ENCODE assay signal across 21 cellular contexts in genomic region chr19:34405892-34406660, GRCh38. TPM values are rescaled to one million over a fixed set of nuclear protein-coding genes. Genes with fewer than 3 reads are reported as not detected.
DNase-seq lines count a peak whose midpoint lies in the region; ATAC-seq and TF ChIP-seq lines count a peak whose summit lies in the region.
"Had no signal": no experiment of that assay in that cellular context is flagged by ENCODE, and none has a peak within 500 bp of the region (broad histone marks: within the 10 kb centered on the region; RNA-seq: fewer than 3 reads in every experiment).

No MANE protein-coding gene starts in this region.

- H3K4me1 Mint-ChIP-seq in CD4-positive, alpha-beta T cell (ENCODE audit: low read depth) = peaks cover 30% of the 10 kb centered on the region
- H3K4me1 Mint-ChIP-seq in H9 = peaks cover 0 to 3% of the 10 kb centered on the region in 2 experiments; a peak in 1 of 4 replicates
- peaks cover 5% of the 10 kb centered on the region for H3K4me1 Mint-ChIP-seq in activated T-helper 17 cell treated with anti-CD3 and anti-CD28 coated beads, Interleukin-2, amount 50 U/mL, for 72 hours
- H3K4me1 Mint-ChIP-seq in natural killer cell treated with Interleukin-12 subunit alpha and Interleukin-12 subunit beta and Interleukin-15 and Interleukin-18, amount 100 ng/mL, for 72 hours (ENCODE audit: low read depth in 2 of 2) = peaks cover 6 to 13% of the 10 kb centered on the region in 2 donors

- peaks cover 0 to 15% of the 10 kb centered on the region in 2 donors for H3K36me3 ChIP-seq in left lung

- no peak overlapping the region for H2BK20ac ChIP-seq in H9 (ENCODE audit: low read depth, low read length, poor library complexity, severe bottlenecking)

- H4K91ac ChIP-seq in H9 (ENCODE audit: insufficient read length, low read depth, low read length) = no peak overlapping the region

- no peak for DNase-seq in CD4-positive, alpha-beta T cell
- DNase-seq in H9 (no peak), NCI-H748 (lab: John Stamatoyannopoulos, UW; ENCODE audit: unreplicated experiment) (no peak), left lung (no peak), substantia nigra (lab: John Stamatoyannopoulos, UW) (no peak), NCI-H128 (lab: John Stamatoyannopoulos, UW; ENCODE audit: unreplicated experiment) (no peak)
- DNase-seq in natural killer cell treated with Interleukin-12 subunit alpha and Interleukin-12 subunit beta and Interleukin-15 and Interleukin-18, amount 100 ng/mL, for 72 hours (ENCODE audit: low spot score) = no peak
- DNase-seq: activated B cell treated with CpG ODN at 0.5 μM for 24 hours; activated naive CD4-positive, alpha-beta T cell treated with anti-CD3 and anti-CD28 coated beads, Interleukin-2, amount 50 U/mL, for 16 hours; DMS153; MG63; NCI-H187; NCI-H345; thyroid gland had no signal

- H4K5ac ChIP-seq in H9 (ENCODE audit: insufficient read length, low read depth, low read length) = no peak overlapping the region

- no CpG with 5 or more reads among the region's 13 CpGs for WGBS in H9 (ENCODE audit: extremely low coverage, insufficient read length, low lambda C conversion rate)

- no peak overlapping the region for H3K9ac ChIP-seq in H9 (ENCODE audit: extremely low read depth, insufficient read length, low read length)

- H2AK5ac ChIP-seq in H9 (ENCODE audit: insufficient read length, low read length) = no peak overlapping the region

- H3K27me3 Mint-ChIP-seq in CD4-positive, alpha-beta T cell = no peaks in the 10 kb centered on the region
- H3K27me3 Mint-ChIP-seq in H9 (ENCODE audit: low read depth) = no peaks in the 10 kb centered on the region
- no peaks in the 10 kb centered on the region for H3K27me3 Mint-ChIP-seq in activated T-helper 17 cell treated with anti-CD3 and anti-CD28 coated beads, Interleukin-2, amount 50 U/mL, for 72 hours
- no peaks in the 10 kb centered on the region for H3K27me3 Mint-ChIP-seq in natural killer cell treated with Interleukin-12 subunit alpha and Interleukin-12 subunit beta and Interleukin-15 and Interleukin-18, amount 100 ng/mL, for 72 hours
- H3K27me3 Mint-ChIP-seq: activated B cell treated with CpG ODN at 0.5 μM for 24 hours, B cell had no signal

- H2AFZ ChIP-seq in H9 (ENCODE audit: low read length) = no peak overlapping the region

- POLR2A ChIA-PET in CD4-positive, alpha-beta T cell (lab: Charles Lee) = interaction anchor here (0.6 to 3.2 kb wide), 3 partner anchors 21 to 255 kb away, joined by 3 to 30 read pairs (median 3); partner anchors contain the start of gene UBA2

- H3K4me2 ChIP-seq in H9 (ENCODE audit: insufficient read depth, insufficient read length, low read length) = no peak overlapping the region

- no peak overlapping the region for H3T11ph ChIP-seq in H9 (ENCODE audit: low read length)

- H3K9me3 Mint-ChIP-seq in CD4-positive, alpha-beta T cell = no peaks in the 10 kb centered on the region
- no peaks in the 10 kb centered on the region; a peak in 1 of 5 replicates for H3K9me3 Mint-ChIP-seq in H9
- H3K9me3 Mint-ChIP-seq in activated T-helper 17 cell treated with anti-CD3 and anti-CD28 coated beads, Interleukin-2, amount 50 U/mL, for 72 hours = no peaks in the 10 kb centered on the region
- H3K9me3 Mint-ChIP-seq in natural killer cell treated with Interleukin-12 subunit alpha and Interleukin-12 subunit beta and Interleukin-15 and Interleukin-18, amount 100 ng/mL, for 72 hours = no peaks in the 10 kb centered on the region
- H3K9me3 Mint-ChIP-seq: activated B cell treated with CpG ODN at 0.5 μM for 24 hours; T-helper 1 cell treated with Interleukin-12 subunit alpha and Interleukin-12 subunit beta and Interleukin-4 antibody, amounts not matched to agents 30 μg/mL and 1 μg/mL, for 36 hours had no signal

- no peak overlapping the region for H3K27ac ChIP-seq in CD4-positive, alpha-beta T cell (ENCODE audit: low read depth, low read length)
- no peak overlapping the region for H3K27ac ChIP-seq in H9 (ENCODE audit: insufficient read length, low read depth, low read length)
- H3K27ac ChIP-seq in left lung = no peak overlapping the region
- H3K27ac ChIP-seq in substantia nigra (ENCODE audit: low read depth, low read length, poor library complexity, severe bottlenecking) = no peak overlapping the region
- H3K27ac ChIP-seq: esophagus muscularis mucosa, thyroid gland had no signal

- H4K8ac ChIP-seq in H9 (replicated peaks; ENCODE audit: insufficient read length, low read depth, low read length) = no peak overlapping the region

- H2BK15ac ChIP-seq in H9 (ENCODE audit: low read depth, low read length) = no peak overlapping the region

- no peak overlapping the region for H3K18ac ChIP-seq in H9 (ENCODE audit: insufficient read length, low read depth, low read length)

- H3K4ac ChIP-seq in H9 (ENCODE audit: low read depth, low read length) = no peak overlapping the region

- no peaks in the 10 kb centered on the region for H3K9me3 ChIP-seq in CD4-positive, alpha-beta T cell (ENCODE audit: control insufficient read depth, low read length)
- no peaks in the 10 kb centered on the region for H3K9me3 ChIP-seq in H9 (ENCODE audit: control insufficient read depth, low read depth, low read length)
- no peaks in the 10 kb centered on the region for H3K9me3 ChIP-seq in left lung
- H3K9me3 ChIP-seq: esophagus muscularis mucosa, HAP-1, MG63, thyroid gland had no signal

- intact Hi-C loops in CD4-positive, alpha-beta T cell (cut with DNase I, micrococcal nuclease) = loop anchor here in 1 of 2 experiments (2.0 to 10.0 kb wide), 3 partner anchors 23 to 269 kb away; partner anchors contain the start of genes SCGB2B2, UBA2 and ZNF302
- intact Hi-C loops in left lung (cut with DNase I) = no loop called here

- H3K14ac ChIP-seq in H9 (ENCODE audit: insufficient read depth, low read length) = no peak overlapping the region

- H3K4me1 ChIP-seq in H9 (ENCODE audit: insufficient read depth, low read length) (no peaks in the 10 kb centered on the region), left lung (peaks cover 0 to 17% of the 10 kb centered on the region in 2 donors)
- H3K4me1 ChIP-seq: thyroid gland had no signal

- H3K27ac Mint-ChIP-seq in CD4-positive, alpha-beta T cell = no peak overlapping the region
- no peak overlapping the region for H3K27ac Mint-ChIP-seq in H9
- H3K27ac Mint-ChIP-seq in activated T-helper 17 cell treated with anti-CD3 and anti-CD28 coated beads, Interleukin-2, amount 50 U/mL, for 72 hours = no peak overlapping the region
- no peak overlapping the region for H3K27ac Mint-ChIP-seq in natural killer cell treated with Interleukin-12 subunit alpha and Interleukin-12 subunit beta and Interleukin-15 and Interleukin-18, amount 100 ng/mL, for 72 hours
- H3K27ac Mint-ChIP-seq: activated B cell treated with CpG ODN at 0.5 μM for 24 hours; B cell; T-helper 1 cell treated with Interleukin-12 subunit alpha and Interleukin-12 subunit beta and Interleukin-4 antibody, amounts not matched to agents 30 μg/mL and 1 μg/mL, for 36 hours had no signal

- no peak overlapping the region for H2BK12ac ChIP-seq in H9 (ENCODE audit: insufficient read length, low read depth, low read length)

- no peaks in the 10 kb centered on the region for H3K27me3 ChIP-seq in CD4-positive, alpha-beta T cell (ENCODE audit: control insufficient read depth, insufficient read depth, low read length)
- H3K27me3 ChIP-seq in H9 (ENCODE audit: insufficient read depth, low read length) = no peaks in the 10 kb centered on the region
- H3K27me3 ChIP-seq in left lung = no peaks in the 10 kb centered on the region
- H3K27me3 ChIP-seq: dorsolateral prefrontal cortex, esophagus muscularis mucosa, MG63, thyroid gland had no signal

- peaks cover 2% of the 10 kb centered on the region; the same call in 1 of the 2 replicates for H3K79me2 ChIP-seq in H9 (ENCODE audit: insufficient read depth, low read length)

- no peak for TF ChIP-seq CTCF in CD4-positive, alpha-beta T cell (IDR thresholded peaks at IDR 0.05)
- no peak for TF ChIP-seq CTCF in H9 (conservative IDR thresholded peaks at IDR 0.05)
- no peak for TF ChIP-seq CTCF in left lung (IDR thresholded peaks at IDR 0.05)

- no peaks in the 10 kb centered on the region for H4K20me1 ChIP-seq in H9 (ENCODE audit: control insufficient read depth, insufficient read depth, insufficient read length)

- peaks cover 4% of the 10 kb centered on the region for H3K23me2 ChIP-seq in H9 (ENCODE audit: insufficient read length, low read depth, low read length, poor library complexity, severe bottlenecking)

- no peaks in the 10 kb centered on the region for H3K79me1 ChIP-seq in H9 (ENCODE audit: insufficient read depth, low read depth, low read length, poor library complexity, severe bottlenecking)

- H3K4me3 ChIP-seq in left lung = no peak overlapping the region
- H3K4me3 ChIP-seq: esophagus muscularis mucosa, MG63, thyroid gland had no signal

- H3K23ac ChIP-seq in H9 (ENCODE audit: insufficient read length, low read depth, low read length) = no peak overlapping the region

- H2BK5ac ChIP-seq in H9 (ENCODE audit: insufficient read length, low read length) = no peak overlapping the region

- H2BK120ac ChIP-seq in H9 (ENCODE audit: low read depth, low read length, poor library complexity, severe bottlenecking) = no peak overlapping the region

- H3K36me3 Mint-ChIP-seq in CD4-positive, alpha-beta T cell (ENCODE audit: low read depth) = peaks cover 26% of the 10 kb centered on the region
- H3K36me3 Mint-ChIP-seq in H9 (ENCODE audit: insufficient read depth in 1 of 3, low read depth in 3 of 3) = peaks cover 17 to 40% (median 23%) of the 10 kb centered on the region in 3 experiments
- peaks cover 66% of the 10 kb centered on the region for H3K36me3 Mint-ChIP-seq in activated T-helper 17 cell treated with anti-CD3 and anti-CD28 coated beads, Interleukin-2, amount 50 U/mL, for 72 hours (ENCODE audit: low read depth)
- peaks cover 13% of the 10 kb centered on the region for H3K36me3 Mint-ChIP-seq in natural killer cell treated with Interleukin-12 subunit alpha and Interleukin-12 subunit beta and Interleukin-15 and Interleukin-18, amount 100 ng/mL, for 72 hours

- no peak for ATAC-seq in CD4-positive, alpha-beta T cell (ENCODE audit: poor library complexity)
- no peak for ATAC-seq in activated T-helper 17 cell treated with anti-CD3 and anti-CD28 coated beads, Interleukin-2, amount 50 U/mL, for 72 hours (replicated peaks)
- ATAC-seq in natural killer cell treated with Interleukin-12 subunit alpha and Interleukin-12 subunit beta and Interleukin-15 and Interleukin-18, amount 100 ng/mL, for 72 hours = no peak
- ATAC-seq in left lung = no peak
- ATAC-seq: Right ventricle myocardium inferior had no signal

- CTCF ChIA-PET in CD4-positive, alpha-beta T cell (lab: Charles Lee) = interaction anchor here (1.8 kb wide), 1 partner anchor 24 kb away, joined by 6 read pairs; no protein-coding TSS in a partner anchor

- H3K4me3 Mint-ChIP-seq in CD4-positive, alpha-beta T cell = peak overlapping the region; percentile 67
- peak overlapping the region; percentile 45 to 48; a peak in 3 of 5 replicates for H3K4me3 Mint-ChIP-seq in H9
- peak overlapping the region; percentile 16 for H3K4me3 Mint-ChIP-seq in activated T-helper 17 cell treated with anti-CD3 and anti-CD28 coated beads, Interleukin-2, amount 50 U/mL, for 72 hours
- H3K4me3 Mint-ChIP-seq in natural killer cell treated with Interleukin-12 subunit alpha and Interleukin-12 subunit beta and Interleukin-15 and Interleukin-18, amount 100 ng/mL, for 72 hours = peak overlapping the region; percentile 85
- H3K4me3 Mint-ChIP-seq: B cell; T-helper 1 cell treated with Interleukin-12 subunit alpha and Interleukin-12 subunit beta and Interleukin-4 antibody, amounts not matched to agents 30 μg/mL and 1 μg/mL, for 36 hours had no signal

- H3K56ac ChIP-seq in H9 (ENCODE audit: insufficient read length, low read depth, low read length) = no peak overlapping the region

RNA-seq across cellular contexts. Expression of gene PDCD2L, which starts 1.9 kb away (rescaled TPM):
- total RNA-seq in CD4-positive, alpha-beta T cell = 1 to 10 TPM; 3.8 to 3.9 TPM
- total RNA-seq in H9 (2021) (40.5 and 43.3 TPM in 2 replicates), left lung (10 to 100 TPM in 1 of 2 donors, 1 to 10 TPM in 1; 5.0 to 11.4 TPM)
- total RNA-seq in activated T-helper 17 cell treated with anti-CD3 and anti-CD28 coated beads, Interleukin-2, amount 50 U/mL, for 72 hours = 10 to 100 TPM; 11.9 to 30.4 TPM
- 10 to 100 TPM; 18.2 to 28.4 TPM for total RNA-seq in natural killer cell treated with Interleukin-12 subunit alpha and Interleukin-12 subunit beta and Interleukin-15 and Interleukin-18, amount 100 ng/mL, for 72 hours

RNA-seq across cellular contexts. Expression of gene UBA2, which starts 22.1 kb away (rescaled TPM):
- total RNA-seq in CD4-positive, alpha-beta T cell = 10 to 100 TPM; 44.9 to 57.3 TPM
- total RNA-seq in H9 (2021) = 204 and 206 TPM in 2 replicates
- total RNA-seq in activated T-helper 17 cell treated with anti-CD3 and anti-CD28 coated beads, Interleukin-2, amount 50 U/mL, for 72 hours = 100 to 1,000 TPM; 125 to 159 TPM
- 100 to 1,000 TPM; 121 to 180 TPM for total RNA-seq in natural killer cell treated with Interleukin-12 subunit alpha and Interleukin-12 subunit beta and Interleukin-15 and Interleukin-18, amount 100 ng/mL, for 72 hours
- total RNA-seq in left lung = 10 to 100 TPM; 61.1 to 69.1 TPM

RNA-seq across cellular contexts. Expression of gene GPI, which starts 41.1 kb away (rescaled TPM):
- total RNA-seq in CD4-positive, alpha-beta T cell = 10 to 100 TPM; 85.0 to 86.0 TPM
- 373 and 381 TPM in 2 replicates for total RNA-seq in H9 (2021)
- 1,000 to 10,000 TPM in 1 of 2 donors, 100 to 1,000 TPM in 1; 862 to 1,104 TPM for total RNA-seq in activated T-helper 17 cell treated with anti-CD3 and anti-CD28 coated beads, Interleukin-2, amount 50 U/mL, for 72 hours
- 100 to 1,000 TPM; 394 to 516 TPM for total RNA-seq in natural killer cell treated with Interleukin-12 subunit alpha and Interleukin-12 subunit beta and Interleukin-15 and Interleukin-18, amount 100 ng/mL, for 72 hours
- 100 to 1,000 TPM; 189 to 248 TPM for total RNA-seq in left lung

Comparison
In these comparisons a context has a peak if more than half of its experiments do, and no peak if none do; other contexts are left out.
1. H3K4me3 Mint-ChIP-seq: peak in every context shown above with its lines; median percentile 85 in natural killer cell treated with Interleukin-12 subunit alpha and Interleukin-12 subunit beta and Interleukin-15 and Interleukin-18, amount 100 ng/mL, for 72 hours; 67 in CD4-positive, alpha-beta T cell; 46 in H9; 16 in activated T-helper 17 cell treated with anti-CD3 and anti-CD28 coated beads, Interleukin-2, amount 50 U/mL, for 72 hours.